15 cellular contexts compared by ENCODE assay signal in genomic region chr1:72051538-72051937, GRCh38.
"Had no signal": no experiment of that assay in that cellular context is flagged by ENCODE, and none has a peak within 500 bp of the region (broad histone marks: within the 10 kb centered on the region; RNA-seq: fewer than 3 reads in every experiment).

No MANE protein-coding gene starts in this region.

- H3K9me3 Mint-ChIP-seq: activated naive CD4-positive, alpha-beta T cell treated with anti-CD3 and anti-CD28 coated beads for 36 hours; endodermal cell; mesothelial cell of epicardium had no signal

- ATAC-seq: esophagus mucosa; heart right ventricle; naive thymus-derived CD4-positive, alpha-beta T cell; stimulated activated effector memory CD8-positive, alpha-beta T cell treated with anti-CD3 and anti-CD28 coated beads, Interleukin-12 subunit alpha, Interleukin-12 subunit beta, amount 100 ng/mL, for 72 hours had no signal

- H3K27me3 Mint-ChIP-seq: naive thymus-derived CD4-positive, alpha-beta T cell had no signal

- H3K4me3 ChIP-seq: heart right ventricle, skin epidermis, transverse colon had no signal

- H3K27ac ChIP-seq: brain microvascular endothelial cell, heart right ventricle, skin epidermis, transverse colon, WERI-Rb-1 had no signal

- DNase-seq: activated CD4-positive, alpha-beta T cell treated with anti-CD3 and anti-CD28 coated beads for 4 hours; activated naive CD4-positive, alpha-beta T cell treated with anti-CD3 and anti-CD28 coated beads for 36 hours; brain microvascular endothelial cell; endodermal cell; foreskin melanocyte; heart right ventricle; kidney; naive thymus-derived CD4-positive, alpha-beta T cell; T1000; transverse colon; WERI-Rb-1 had no signal

- H3K36me3 Mint-ChIP-seq: mesothelial cell of epicardium; naive thymus-derived CD4-positive, alpha-beta T cell; stimulated activated effector memory CD8-positive, alpha-beta T cell treated with anti-CD3 and anti-CD28 coated beads, Interleukin-12 subunit alpha, Interleukin-12 subunit beta, amount 100 ng/mL, for 72 hours had no signal

- H3K27me3 ChIP-seq: brain microvascular endothelial cell, heart right ventricle, transverse colon had no signal

- H3K4me1 Mint-ChIP-seq: endodermal cell; naive thymus-derived CD4-positive, alpha-beta T cell; stimulated activated effector memory CD8-positive, alpha-beta T cell treated with anti-CD3 and anti-CD28 coated beads, Interleukin-12 subunit alpha, Interleukin-12 subunit beta, amount 100 ng/mL, for 72 hours had no signal

- H3K4me3 Mint-ChIP-seq: activated naive CD4-positive, alpha-beta T cell treated with anti-CD3 and anti-CD28 coated beads for 36 hours; endodermal cell; mesothelial cell of epicardium; naive thymus-derived CD4-positive, alpha-beta T cell; stimulated activated effector memory CD8-positive, alpha-beta T cell treated with anti-CD3 and anti-CD28 coated beads, Interleukin-12 subunit alpha, Interleukin-12 subunit beta, amount 100 ng/mL, for 72 hours had no signal

- FAIRE-seq: kidney had no signal

- H3K27ac Mint-ChIP-seq: activated naive CD4-positive, alpha-beta T cell treated with anti-CD3 and anti-CD28 coated beads for 36 hours; endodermal cell; mesothelial cell of epicardium; naive thymus-derived CD4-positive, alpha-beta T cell; stimulated activated effector memory CD8-positive, alpha-beta T cell treated with anti-CD3 and anti-CD28 coated beads, Interleukin-12 subunit alpha, Interleukin-12 subunit beta, amount 100 ng/mL, for 72 hours had no signal

- H3K4me1 ChIP-seq: heart right ventricle had no signal

- H3K36me3 ChIP-seq: brain microvascular endothelial cell, heart right ventricle, transverse colon, WERI-Rb-1 had no signal

- H3K9me3 ChIP-seq: heart right ventricle, transverse colon had no signal
